In the genomic region with DNA sequence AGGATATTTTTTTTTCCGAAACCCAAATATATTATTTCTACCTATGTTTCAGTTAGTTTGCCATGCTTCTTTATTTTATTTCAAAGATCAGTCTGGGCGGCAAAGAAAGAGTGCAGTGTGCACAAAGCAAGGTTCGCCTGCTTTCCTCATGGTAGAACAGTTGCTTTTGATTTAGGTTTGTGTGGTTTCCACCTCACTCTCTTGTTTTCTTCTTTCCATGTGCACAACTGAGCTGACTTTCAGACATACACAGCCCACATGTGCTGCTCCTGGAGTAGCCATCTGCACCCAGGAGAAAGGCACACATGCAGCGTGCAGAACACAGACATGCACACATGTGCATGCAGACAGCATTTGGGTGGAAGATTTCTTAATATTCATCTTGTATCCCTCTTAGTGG, we compare ENCODE assay signal across 19 cellular contexts.
DNase-seq lines count a peak whose midpoint lies in the region; ATAC-seq and TF ChIP-seq lines count a peak whose summit lies in the region.
"Had no signal": no experiment of that assay in that cellular context is flagged by ENCODE, and none has a peak within 500 bp of the region (broad histone marks: within the 10 kb centered on the region; RNA-seq: fewer than 3 reads in every experiment).

No MANE protein-coding gene starts in this region.

- H3K4me1 Mint-ChIP-seq in progenitor cell of endocrine pancreas (ENCODE audit: low read depth) = peaks cover 36% of the 10 kb centered on the region

- H3K9me3 ChIP-seq in GM23248 (ENCODE audit: low read depth) (no peaks in the 10 kb centered on the region), SJSA1 (replicated peaks) (no peaks in the 10 kb centered on the region), fibroblast of lung (ENCODE audit: control insufficient read depth, insufficient read depth, low read depth, low read length) (no peaks in the 10 kb centered on the region), left ventricle myocardium inferior (replicated peaks) (no peaks in the 10 kb centered on the region)
- H3K9me3 ChIP-seq: ascending aorta, BLaER1, colonic mucosa, gastroesophageal sphincter, pancreas had no signal

- H4K20me1 ChIP-seq in GM23248 (ENCODE audit: insufficient read depth) (no peaks in the 10 kb centered on the region), fibroblast of lung (ENCODE audit: control insufficient read depth, extremely low read depth, insufficient read depth, low read length) (no peaks in the 10 kb centered on the region)
- H4K20me1 ChIP-seq: BLaER1 had no signal

- no peaks in the 10 kb centered on the region for H3K27me3 Mint-ChIP-seq in progenitor cell of endocrine pancreas

- no peaks in the 10 kb centered on the region for H3K9me2 ChIP-seq in GM23248 (ENCODE audit: insufficient read depth)

- H3K4me1 ChIP-seq in GM23248 (ENCODE audit: insufficient read depth) (peaks cover 10% of the 10 kb centered on the region), SJSA1 (replicated peaks) (peaks cover 20% of the 10 kb centered on the region), fibroblast of lung (ENCODE audit: control insufficient read depth, extremely low read depth, insufficient read depth, low read length) (no peaks in the 10 kb centered on the region), left ventricle myocardium inferior (no peaks in the 10 kb centered on the region)
- H3K4me1 ChIP-seq: BLaER1, colonic mucosa had no signal

- H3K79me2 ChIP-seq in GM23248 (ENCODE audit: insufficient read depth) (no peaks in the 10 kb centered on the region), fibroblast of lung (ENCODE audit: control insufficient read depth, insufficient read depth, low read length) (no peaks in the 10 kb centered on the region)

- no peak overlapping the region for H3K9ac ChIP-seq in GM23248
- H3K9ac ChIP-seq in fibroblast of lung (ENCODE audit: insufficient read depth, low read length) = no peak overlapping the region
- H3K9ac ChIP-seq: BLaER1 had no signal

- 8 to 10% methylated on average over 4 of the region's 4 CpGs for WGBS in GM23248 (ENCODE audit: low coverage in 1 of 2, low lambda C conversion rate in 2 of 2, missing lambda C conversion rate in 2 of 2), 2 experiments

- TF ChIP-seq CTCF in fibroblast of lung (conservative IDR thresholded peaks at IDR 0.05 in 1 of 2, IDR thresholded peaks at IDR 0.05 in 1 of 2; ENCODE audit: low read depth in 1 of 2, low read length in 2 of 2) = no peak
- TF ChIP-seq CTCF in progenitor cell of endocrine pancreas (IDR thresholded peaks at IDR 0.05; ENCODE audit: unreplicated experiment) = no peak
- no peak for TF ChIP-seq CTCF in left ventricle myocardium inferior (IDR thresholded peaks at IDR 0.05; ENCODE audit: borderline replicate concordance)

- H3K9me3 Mint-ChIP-seq in progenitor cell of endocrine pancreas (ENCODE audit: low read depth) = no peaks in the 10 kb centered on the region

- H3K27ac ChIP-seq in GM23248 = no peak overlapping the region
- H3K27ac ChIP-seq in SJSA1 = peak overlapping the region; percentile 49; the same call in 1 of the 2 replicates
- H3K27ac ChIP-seq in fibroblast of lung (ENCODE audit: insufficient read depth, low read length) = no peak overlapping the region
- H3K27ac ChIP-seq in left ventricle myocardium inferior (replicated peaks) = no peak overlapping the region
- H3K27ac ChIP-seq: BLaER1, colonic mucosa, RWPE1 had no signal

- H3F3A ChIP-seq in GM23248 (ENCODE audit: insufficient read depth) = peaks cover 5% of the 10 kb centered on the region

- H3K36me3 Mint-ChIP-seq in progenitor cell of endocrine pancreas (ENCODE audit: insufficient read depth) = no peaks in the 10 kb centered on the region

- peak overlapping the region; percentile 33 for H3K4me3 ChIP-seq in GM23248
- no peak overlapping the region for H3K4me3 ChIP-seq in SJSA1
- H3K4me3 ChIP-seq in fibroblast of lung (replicated peaks in 1 of 4; ENCODE audit: control extremely low read depth in 1 of 4, insufficient read depth in 1 of 4, low read depth in 3 of 4, low read length in 4 of 4) = no peak overlapping the region
- no peak overlapping the region for H3K4me3 ChIP-seq in left ventricle myocardium inferior
- H3K4me3 ChIP-seq: ascending aorta, BLaER1, colonic mucosa, gastroesophageal sphincter, pancreas had no signal

- H3K4me2 ChIP-seq in GM23248 (ENCODE audit: unreplicated experiment) (peak overlapping the region; percentile 69), fibroblast of lung (ENCODE audit: extremely low read depth, insufficient read depth, low read length) (peak overlapping the region; percentile 38)
- H3K4me2 ChIP-seq: BLaER1 had no signal

- no peak overlapping the region for H3K4me3 Mint-ChIP-seq in progenitor cell of endocrine pancreas (ENCODE audit: low read depth)

- DNase-seq in GM23248 = peak; percentile 45
- no peak for DNase-seq in SJSA1 (ENCODE audit: low read depth in 1 of 2, low spot score in 2 of 2)
- no peak for DNase-seq in fibroblast of lung (ENCODE audit: low read depth in 2 of 2)
- no peak for DNase-seq in progenitor cell of endocrine pancreas (ENCODE audit: low spot score, unreplicated experiment)
- DNase-seq in mucosa of gallbladder (ENCODE audit: low spot score) = no peak
- no peak for DNase-seq in stimulated activated naive CD8-positive, alpha-beta T cell treated with anti-CD3 and anti-CD28 coated beads, Interleukin-15, Interleukin-2, amounts not matched to agents 100 U/mL and 50 U/mL, for 24 hours
- DNase-seq in left ventricle myocardium inferior = no peak
- DNase-seq: activated naive CD4-positive, alpha-beta T cell treated with Interleukin-2 at 50 U/mL for 16 hours; colonic mucosa; Karpas-422; left cardiac atrium; NCI-H1436; T-helper 1 cell had no signal

- intact Hi-C loops in left ventricle myocardium inferior (cut with micrococcal nuclease) = no loop called here

- H3K27me3 ChIP-seq in GM23248 (replicated peaks; ENCODE audit: insufficient read depth) (peaks cover 7% of the 10 kb centered on the region; the same call in 1 of the 2 replicates), SJSA1 (replicated peaks) (no peaks in the 10 kb centered on the region), fibroblast of lung (ENCODE audit: control insufficient read depth, insufficient read depth, low read length) (no peaks in the 10 kb centered on the region), left ventricle myocardium inferior (ENCODE audit: low read depth) (no peaks in the 10 kb centered on the region)
- H3K27me3 ChIP-seq: ascending aorta, BLaER1, colonic mucosa, gastroesophageal sphincter, pancreas had no signal

- H3K27ac Mint-ChIP-seq in progenitor cell of endocrine pancreas = peak overlapping the region; percentile 50

- H3K36me3 ChIP-seq in GM23248 (ENCODE audit: low read depth) (no peaks in the 10 kb centered on the region), SJSA1 (no peaks in the 10 kb centered on the region), fibroblast of lung (ENCODE audit: control insufficient read depth, insufficient read depth, low read length) (no peaks in the 10 kb centered on the region), left ventricle myocardium inferior (no peaks in the 10 kb centered on the region)
- H3K36me3 ChIP-seq: ascending aorta, BLaER1, colonic mucosa, gastroesophageal sphincter, pancreas had no signal

- ATAC-seq in stimulated activated naive CD8-positive, alpha-beta T cell treated with anti-CD3 and anti-CD28 coated beads, Interleukin-15, Interleukin-2, amounts not matched to agents 100 U/mL and 50 U/mL, for 24 hours = no peak
- ATAC-seq in GM19395 (IDR thresholded peaks at IDR 0.05; ENCODE audit: unreplicated experiment) = no peak
- ATAC-seq: gastroesophageal sphincter, left cardiac atrium had no signal

- in situ Hi-C loops in GM23248 (cut with MboI) = no loop called here

- H2AFZ ChIP-seq in GM23248 (peak overlapping the region; percentile 54), fibroblast of lung (ENCODE audit: low read length) (no peak overlapping the region)
